Comparison of ENCODE assay signal across 16 cellular contexts in the genomic region with DNA sequence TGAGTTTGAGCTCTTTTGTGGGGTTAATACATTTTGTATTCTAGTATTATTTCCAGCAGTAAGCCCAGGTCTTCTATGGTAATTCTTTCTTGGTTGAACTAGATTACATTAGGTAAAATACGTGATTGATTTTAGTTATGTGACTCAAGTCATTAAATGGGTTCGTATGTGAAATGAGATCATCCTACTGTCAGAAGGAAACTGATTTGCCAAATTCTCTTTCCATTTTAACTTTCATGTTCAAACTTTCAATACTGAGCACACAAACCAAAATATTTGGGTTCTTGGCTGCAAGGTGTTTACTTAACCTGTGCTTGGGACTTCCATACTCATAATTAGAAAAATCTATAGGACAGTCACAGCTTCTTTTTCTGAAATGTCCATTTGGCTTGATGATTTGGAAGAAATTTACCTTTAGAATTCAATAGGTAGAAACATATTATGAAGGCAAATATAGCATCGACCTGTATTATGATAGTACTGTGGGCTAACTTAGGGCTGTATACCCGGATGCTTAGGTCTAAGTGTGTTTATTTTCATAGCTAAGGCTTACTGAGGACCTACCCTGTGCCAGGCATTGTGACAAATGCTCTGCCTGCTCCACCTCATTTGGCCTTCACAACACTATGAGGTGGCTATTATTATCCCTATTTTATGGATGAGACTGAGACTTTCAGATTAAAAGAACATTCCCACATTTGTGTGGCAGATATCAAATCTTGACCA.
"Had no signal": no experiment of that assay in that cellular context is flagged by ENCODE, and none has a peak within 500 bp of the region (broad histone marks: within the 10 kb centered on the region; RNA-seq: fewer than 3 reads in every experiment).

No MANE protein-coding gene starts in this region.

- DNase-seq: activated CD4-positive, alpha-beta T cell treated with anti-CD3 and anti-CD28 coated beads, Interleukin-2, amount 50 U/mL, for 1 hour; activated CD8-positive, alpha-beta memory T cell treated with anti-CD3 and anti-CD28 coated beads for 24 hours; activated naive CD4-positive, alpha-beta T cell treated with anti-CD3 and anti-CD28 coated beads for 36 hours; activated naive CD8-positive, alpha-beta T cell treated with anti-CD3 and anti-CD28 coated beads, Interleukin-2, amount 50 U/mL, for 24 hours; aorta; effector CD8-positive, alpha-beta T cell; foreskin fibroblast; glutamatergic neuron; hypothalamus; kidney glomerular epithelial cell; mesendoderm; natural killer cell; posterior cingulate gyrus; stimulated activated CD4-positive, alpha-beta T cell treated with anti-CD3 and anti-CD28 coated beads, Interleukin-4, amount 100 ng/mL, for 1 hour; stimulated activated naive CD4-positive, alpha-beta T cell treated with Interleukin-2 at 50 U/mL for 16 hours; transverse colon had no signal

- H3K27me3 ChIP-seq: transverse colon had no signal

- H3K4me3 ChIP-seq: transverse colon had no signal

- H3K9me3 ChIP-seq: transverse colon had no signal

- H3K27ac ChIP-seq: transverse colon had no signal

- ATAC-seq: activated naive CD8-positive, alpha-beta T cell treated with anti-CD3 and anti-CD28 coated beads, Interleukin-2, amount 50 U/mL, for 24 hours; natural killer cell had no signal

- H3K36me3 ChIP-seq: transverse colon had no signal

- H3K4me1 ChIP-seq: transverse colon had no signal
